Comparison of ENCODE assay signal across 24 cellular contexts in genomic region chr1:91925644-91926330, GRCh38. TPM values are rescaled to one million over a fixed set of nuclear protein-coding genes. Genes with fewer than 3 reads are reported as not detected.
"Had no signal": no experiment of that assay in that cellular context is flagged by ENCODE, and none has a peak within 500 bp of the region (broad histone marks: within the 10 kb centered on the region; RNA-seq: fewer than 3 reads in every experiment).

No MANE protein-coding gene starts in this region.

- H3K27me3 ChIP-seq: SJSA1 had no signal

- H3K9ac ChIP-seq: KMS-11 had no signal

- H3K27ac ChIP-seq: KMS-11, SJSA1, SK-N-MC had no signal

- H3K9me3 ChIP-seq: SJSA1 had no signal

- DNase-seq: IMR-90, Kasumi-1, MM.1S, NCI-H1092 treated with DMSO at 0.1 percent for 48 hours, NCI-H1436, NCI-H187, NCI-H2029, NCI-H2081 treated with DMSO at 0.1 percent for 48 hours, NCI-H2171, NCI-H226, NCI-H446, NCI-H510A, NCI-H524 treated with DMSO at 0.1 percent for 48 hours, NCI-H69, NCI-H774, Right ventricle myocardium superior, RPMI8226, SIG-M5 had no signal

- H3K4me2 ChIP-seq: KMS-11 had no signal

- H3K36me3 ChIP-seq: SJSA1 had no signal

- FAIRE-seq: RCC 7860 had no signal

- H3K4me3 ChIP-seq: SJSA1, SK-N-MC had no signal

RNA-seq across cellular contexts. Expression of gene BRDT, which starts 23.4 kb away (rescaled TPM):
- total RNA-seq: HT-29, IMR-90, M059J, Right ventricle myocardium superior, SJSA1 had no signal
- polyA plus RNA-seq: IMR-90 had no signal
